ENCODE assay signal across 8 cellular contexts in the genomic region with DNA sequence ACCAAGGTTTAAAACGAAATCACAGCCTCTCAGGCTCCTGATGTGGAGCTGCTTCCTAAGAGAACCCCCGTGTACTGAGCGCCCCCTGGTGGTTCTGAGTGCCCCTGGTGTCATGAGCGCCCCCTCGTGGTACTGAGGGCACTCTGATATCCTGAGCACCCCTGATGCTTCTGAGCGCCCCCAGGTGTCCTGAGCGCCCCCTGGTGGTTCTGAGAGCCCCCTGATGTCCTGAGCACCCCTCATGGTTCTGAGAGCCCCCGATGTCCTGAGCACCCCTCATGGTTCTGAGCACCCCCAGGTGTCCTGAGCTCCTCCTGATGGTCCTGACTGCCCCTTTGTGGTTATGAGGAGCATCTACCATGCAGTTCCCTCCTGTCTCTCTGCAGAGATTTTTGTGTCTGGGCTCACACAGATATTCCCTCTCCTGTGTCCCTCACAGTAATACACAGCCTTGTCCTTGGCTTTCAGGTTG.
DNase-seq lines count a peak whose midpoint lies in the region; ATAC-seq and TF ChIP-seq lines count a peak whose summit lies in the region.
"Not testable (repeated sequence)": the region's sequence is repeated elsewhere in the genome, so short reads cannot be mapped to it uniquely, and the experiment has no call there.

No MANE protein-coding gene starts in this region.

- CTCF ChIA-PET in Caco-2 (lab: Charles Lee) = interaction anchor here (0.5 to 0.9 kb wide), 3 partner anchors 8 to 170 kb away, joined by 3 to 4 read pairs (median 3); no protein-coding TSS in a partner anchor
- CTCF ChIA-PET in activated naive CD4-positive, alpha-beta T cell treated with anti-CD3 and anti-CD28 coated beads for 36 hours (lab: Charles Lee) = interaction anchor here (0.7 to 1.6 kb wide), 29 partner anchors 11 to 229 kb away, joined by 3 to 22 read pairs (median 4); no protein-coding TSS in a partner anchor

- peak; percentile 56 to 75 for DNase-seq in Caco-2
- peak; percentile 44 for DNase-seq in HT1080 (ENCODE audit: low read depth)
- peak; percentile 36 for DNase-seq in NK-92 treated with Interleukin-12 subunit alpha and Interleukin-12 subunit beta, amount 100 ng/mL, for 24 hours (lab: John Stamatoyannopoulos, UW)
- peak; percentile 69 to 89 for DNase-seq in activated CD4-positive, alpha-beta T cell treated with anti-CD3 and anti-CD28 coated beads for 24 hours (ENCODE audit: low read depth in 2 of 2)
- DNase-seq in activated naive CD4-positive, alpha-beta T cell treated with anti-CD3 and anti-CD28 coated beads for 36 hours = peak; percentile 95
- not testable (repeated sequence) for DNase-seq in glutamatergic neuron
- peak; percentile 85 for DNase-seq in posterior vena cava (ENCODE audit: low spot score)
- peak; percentile 92 to 100 for DNase-seq in stimulated activated effector memory CD8-positive, alpha-beta T cell treated with anti-CD3 and anti-CD28 coated beads, Interleukin-12 subunit alpha, Interleukin-12 subunit beta, amount 100 ng/mL, for 72 hours (ENCODE audit: low spot score in 2 of 2)

- intact Hi-C loops in Caco-2 (cut with micrococcal nuclease; ENCODE audit: unreplicated experiment); activated naive CD4-positive, alpha-beta T cell treated with anti-CD3 and anti-CD28 coated beads for 36 hours (cut with micrococcal nuclease); posterior vena cava (cut with DNase I): not testable (repeated sequence)

- H3K27me3 ChIP-seq in Caco-2 (replicated peaks; ENCODE audit: control insufficient read depth, insufficient read depth, low read length) = not testable (repeated sequence)

- not testable (repeated sequence) for H3K4me3 ChIP-seq in Caco-2 (ENCODE audit: low read depth, low read length)

- peaks cover 18% of the 10 kb centered on the region for H3K27me3 Mint-ChIP-seq in Caco-2 (ENCODE audit: insufficient read depth, unreplicated experiment)
- H3K27me3 Mint-ChIP-seq in activated naive CD4-positive, alpha-beta T cell treated with anti-CD3 and anti-CD28 coated beads for 36 hours (ENCODE audit: low read depth) = peaks cover 29% of the 10 kb centered on the region
- H3K27me3 Mint-ChIP-seq in glutamatergic neuron (ENCODE audit: unreplicated experiment) = not testable (repeated sequence)

- H3K27ac Mint-ChIP-seq in Caco-2 (ENCODE audit: unreplicated experiment); activated naive CD4-positive, alpha-beta T cell treated with anti-CD3 and anti-CD28 coated beads for 36 hours; glutamatergic neuron (ENCODE audit: unreplicated experiment); stimulated activated effector memory CD8-positive, alpha-beta T cell treated with anti-CD3 and anti-CD28 coated beads, Interleukin-12 subunit alpha, Interleukin-12 subunit beta, amount 100 ng/mL, for 72 hours: not testable (repeated sequence)

- not testable (repeated sequence) for H3K36me3 ChIP-seq in Caco-2 (ENCODE audit: control insufficient read depth, insufficient read depth, low read length)

- H3K36me3 Mint-ChIP-seq in Caco-2 (ENCODE audit: insufficient read depth, unreplicated experiment); activated naive CD4-positive, alpha-beta T cell treated with anti-CD3 and anti-CD28 coated beads for 36 hours (ENCODE audit: low read depth); glutamatergic neuron (ENCODE audit: unreplicated experiment); stimulated activated effector memory CD8-positive, alpha-beta T cell treated with anti-CD3 and anti-CD28 coated beads, Interleukin-12 subunit alpha, Interleukin-12 subunit beta, amount 100 ng/mL, for 72 hours: not testable (repeated sequence)

- POLR2A ChIA-PET in Caco-2 (lab: Charles Lee) = not testable (repeated sequence)

- not testable (repeated sequence) for H3K9me3 ChIP-seq in Caco-2

- not testable (repeated sequence) for H3K4me1 ChIP-seq in Caco-2

- H3K4me3 Mint-ChIP-seq in Caco-2 (ENCODE audit: unreplicated experiment); activated naive CD4-positive, alpha-beta T cell treated with anti-CD3 and anti-CD28 coated beads for 36 hours; glutamatergic neuron (ENCODE audit: unreplicated experiment); stimulated activated effector memory CD8-positive, alpha-beta T cell treated with anti-CD3 and anti-CD28 coated beads, Interleukin-12 subunit alpha, Interleukin-12 subunit beta, amount 100 ng/mL, for 72 hours: not testable (repeated sequence)

- not testable (repeated sequence) for BruUV-seq in Caco-2 (replicated peaks; lab: Mats Ljungman, UMichigan)

- TF ChIP-seq CTCF in Caco-2 (IDR thresholded peaks at IDR 0.05; ENCODE audit: insufficient read depth in 1 of 2, low read depth in 1 of 2, low read length in 1 of 2, severe bottlenecking in 1 of 2, unreplicated experiment in 1 of 2) (peak; percentile 74 to 92), glutamatergic neuron (IDR thresholded peaks at IDR 0.05; ENCODE audit: partially characterized antibody, unreplicated experiment) (peak; percentile 16)

- H3K9me3 Mint-ChIP-seq in Caco-2 (ENCODE audit: unreplicated experiment); activated naive CD4-positive, alpha-beta T cell treated with anti-CD3 and anti-CD28 coated beads for 36 hours; stimulated activated effector memory CD8-positive, alpha-beta T cell treated with anti-CD3 and anti-CD28 coated beads, Interleukin-12 subunit alpha, Interleukin-12 subunit beta, amount 100 ng/mL, for 72 hours: not testable (repeated sequence)
- H3K9me3 Mint-ChIP-seq in glutamatergic neuron (ENCODE audit: unreplicated experiment) = peaks cover 13% of the 10 kb centered on the region

- peak; percentile 89 for ATAC-seq in stimulated activated effector memory CD8-positive, alpha-beta T cell treated with anti-CD3 and anti-CD28 coated beads, Interleukin-12 subunit alpha, Interleukin-12 subunit beta, amount 100 ng/mL, for 72 hours

- H3K4me1 Mint-ChIP-seq in Caco-2 (ENCODE audit: low read depth, unreplicated experiment); activated naive CD4-positive, alpha-beta T cell treated with anti-CD3 and anti-CD28 coated beads for 36 hours (ENCODE audit: low read depth); glutamatergic neuron (ENCODE audit: low read depth, unreplicated experiment): not testable (repeated sequence)
- H3K4me1 Mint-ChIP-seq in stimulated activated effector memory CD8-positive, alpha-beta T cell treated with anti-CD3 and anti-CD28 coated beads, Interleukin-12 subunit alpha, Interleukin-12 subunit beta, amount 100 ng/mL, for 72 hours = peaks cover 15% of the 10 kb centered on the region
